Comparison of ENCODE assay signal across 26 cellular contexts in the genomic region with DNA sequence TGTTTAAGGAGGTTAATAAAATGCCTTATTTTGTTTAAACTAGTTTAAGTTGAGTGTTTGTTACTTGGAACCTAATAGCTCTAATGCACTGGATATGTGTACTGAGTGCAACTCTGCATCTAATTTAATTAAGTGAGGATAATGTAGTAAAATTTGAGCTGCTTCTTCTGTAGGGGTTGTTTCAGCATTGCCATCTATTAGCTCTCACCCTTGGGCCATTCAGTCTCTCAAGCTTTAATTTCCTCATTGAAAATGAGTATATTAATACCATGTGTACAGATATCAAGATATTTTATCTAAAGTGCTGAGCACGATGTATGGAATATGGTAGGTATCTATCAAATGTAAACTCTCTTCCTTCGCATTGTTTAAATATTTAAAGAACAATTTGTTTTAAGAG.
"Had no signal": no experiment of that assay in that cellular context is flagged by ENCODE, and none has a peak within 500 bp of the region (broad histone marks: within the 10 kb centered on the region; RNA-seq: fewer than 3 reads in every experiment).

No MANE protein-coding gene starts in this region.

- H3K27ac ChIP-seq: stomach, suprapubic skin, testis, thoracic aorta, thyroid gland, tibial artery, tibial nerve, transverse colon, upper lobe of left lung, upper lobe of right lung, uterus, vagina had no signal

- H3K27me3 ChIP-seq: stomach, suprapubic skin, testis, thyroid gland, tibial artery, tibial nerve, transverse colon, upper lobe of left lung, upper lobe of right lung, uterus, vagina had no signal

- DNase-seq: stimulated activated CD4-positive, alpha-beta T cell treated with anti-CD3 and anti-CD28 coated beads, Interleukin-2, amount 100 ng/mL, for 48 hours; stimulated activated CD4-positive, alpha-beta T cell treated with anti-CD3 and anti-CD28 coated beads, Interleukin-4, amount 100 ng/mL, for 1 hour; stimulated activated CD4-positive, alpha-beta T cell treated with anti-CD3 and anti-CD28 coated beads, Interleukin-4, amount 100 ng/mL, for 24 hours; stimulated activated CD4-positive, alpha-beta T cell treated with anti-CD3 and anti-CD28 coated beads, Interleukin-4, amount 100 ng/mL, for 4 hours; stimulated activated CD8-positive, alpha-beta memory T cell treated with anti-CD3 and anti-CD28 coated beads, Interleukin-4, amount 100 ng/mL, for 48 hours; stimulated activated naive B cell treated with anti-CD40 and anti-IgM and Interleukin-4, amounts not matched to agents 10 μg/mL and 1 μg/mL and 100 μg/mL, for 72 hours; stimulated activated naive CD4-positive, alpha-beta T cell; stimulated activated naive CD4-positive, alpha-beta T cell treated with Interleukin-2 at 50 U/mL for 16 hours; stimulated activated naive CD8-positive, alpha-beta T cell treated with anti-CD3 and anti-CD28 coated beads, Interleukin-15, amount 100 ng/mL, for 72 hours; stimulated activated naive CD8-positive, alpha-beta T cell treated with anti-CD3 and anti-CD28 coated beads, Interleukin-15, Interleukin-2, amounts not matched to agents 100 U/mL and 50 U/mL, for 24 hours; stomach; substantia nigra; testis; thyroid gland; tibial artery; transverse colon; trophoblast cell; upper lobe of left lung; upper lobe of right lung; uterus had no signal

- H3K4me3 ChIP-seq: stomach, suprapubic skin, testis, thoracic aorta, thyroid gland, tibial artery, tibial nerve, transverse colon, upper lobe of left lung, upper lobe of right lung, uterus, vagina had no signal

- ATAC-seq: stimulated activated effector memory CD8-positive, alpha-beta T cell treated with anti-CD3 and anti-CD28 coated beads, Interleukin-12 subunit alpha, Interleukin-12 subunit beta, amount 100 ng/mL, for 72 hours; stimulated activated memory B cell treated with anti-CD40 and anti-IgM and Interleukin-4, amounts not matched to agents 10 μg/mL and 1 μg/mL and 100 μg/mL, for 72 hours; stimulated activated naive B cell treated with anti-CD40 and anti-IgM and Interleukin-4, amounts not matched to agents 10 μg/mL and 1 μg/mL and 100 μg/mL, for 72 hours; stimulated activated naive CD8-positive, alpha-beta T cell treated with anti-CD3 and anti-CD28 coated beads, Interleukin-15, amount 100 ng/mL, for 72 hours; stimulated activated naive CD8-positive, alpha-beta T cell treated with anti-CD3 and anti-CD28 coated beads, Interleukin-15, Interleukin-2, amounts not matched to agents 100 U/mL and 50 U/mL, for 24 hours; upper lobe of right lung had no signal

- H3K4me1 ChIP-seq: stomach, suprapubic skin, testis, thyroid gland, tibial artery, tibial nerve, transverse colon, upper lobe of left lung, upper lobe of right lung, uterus, vagina had no signal

- H3K36me3 ChIP-seq: stomach, suprapubic skin, thoracic aorta, thyroid gland, tibial artery, tibial nerve, transverse colon, upper lobe of left lung, upper lobe of right lung, uterus, vagina had no signal

- H3K9me3 ChIP-seq: stomach, suprapubic skin, testis, thoracic aorta, thyroid gland, tibial artery, transverse colon, upper lobe of left lung, upper lobe of right lung, uterus, vagina had no signal
